21 cellular contexts compared by ENCODE assay signal in the genomic region with DNA sequence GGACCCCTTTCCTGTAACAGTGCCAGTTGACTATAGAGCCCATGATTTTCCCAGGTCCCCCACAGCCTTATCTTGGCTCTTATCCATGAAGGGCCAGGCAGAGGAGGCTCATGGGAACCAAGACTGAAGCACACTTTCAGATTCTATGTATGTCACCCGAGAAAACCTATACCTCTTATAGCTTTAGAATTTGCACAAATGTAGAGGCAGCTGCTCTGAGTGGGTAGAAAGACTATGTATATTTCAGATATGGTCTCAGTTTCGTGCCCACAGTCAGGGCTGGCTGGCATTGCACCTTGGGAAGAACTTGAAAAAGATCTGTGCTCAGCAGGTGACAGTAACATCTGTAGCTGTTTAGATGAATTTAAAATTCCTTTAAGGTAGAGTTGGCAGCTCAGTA. TPM values are rescaled to one million over a fixed set of nuclear protein-coding genes. Genes with fewer than 3 reads are reported as not detected.
DNase-seq lines count a peak whose midpoint lies in the region; ATAC-seq, FAIRE-seq and TF ChIP-seq lines count a peak whose summit lies in the region.
"Had no signal": no experiment of that assay in that cellular context is flagged by ENCODE, and none has a peak within 500 bp of the region (broad histone marks: within the 10 kb centered on the region; RNA-seq: fewer than 3 reads in every experiment).

No MANE protein-coding gene starts in this region.

- no peaks in the 10 kb centered on the region for H3K36me3 Mint-ChIP-seq in nephron (ENCODE audit: low read depth)

- FAIRE-seq in urothelium cell line (lab: Jason Lieb, UNC) = no peak
- FAIRE-seq: RCC 7860 had no signal

- H3K4me3 ChIP-seq in MG63 = no peak overlapping the region
- H3K4me3 ChIP-seq: left ventricle myocardium inferior, ovary, tibial artery had no signal

- no peak for DNase-seq in urothelium cell line (ENCODE audit: low spot score)
- DNase-seq in amniotic stem cell (lab: John Stamatoyannopoulos, UW) = no peak
- DNase-seq in left lobe of liver (ENCODE audit: low spot score) = no peak
- no peak for DNase-seq in MG63
- DNase-seq: activated CD8-positive, alpha-beta T cell treated with anti-CD3 and anti-CD28 coated beads for 36 hours; cerebellar nuclear complex; DMS79; endodermal cell; GOT3; left ventricle myocardium inferior; NCI-H2107; NCI-H69; ovary; SW 1271; tibial artery had no signal

- peak; percentile 67 for ATAC-seq in GM19372 (IDR thresholded peaks at IDR 0.05; ENCODE audit: low read depth, unreplicated experiment)
- peak; percentile 68 for ATAC-seq in HG02642 (IDR thresholded peaks at IDR 0.05; ENCODE audit: poor library complexity, unreplicated experiment)
- ATAC-seq in HG03432 (IDR thresholded peaks at IDR 0.05; ENCODE audit: unreplicated experiment) = peak; percentile 69
- ATAC-seq in left lobe of liver = no peak
- ATAC-seq: activated CD8-positive, alpha-beta T cell treated with anti-CD3 and anti-CD28 coated beads for 36 hours had no signal

- no peaks in the 10 kb centered on the region for H3K9me3 Mint-ChIP-seq in nephron
- H3K9me3 Mint-ChIP-seq: activated CD8-positive, alpha-beta T cell treated with anti-CD3 and anti-CD28 coated beads for 36 hours; activated T-helper 1 cell treated with anti-CD3 and anti-CD28 coated beads, Interleukin-12 subunit alpha, Interleukin-12 subunit beta, Interleukin-2, Interleukin-4 antibody, amounts not matched to agents 30 ng/mL and 10 ng/mL and 1 ng/mL, durations not matched to agents 14 hours and 24 hours and 36 hours; endodermal cell had no signal

- no peak overlapping the region for H3K4me3 Mint-ChIP-seq in nephron
- H3K4me3 Mint-ChIP-seq: activated CD8-positive, alpha-beta T cell treated with anti-CD3 and anti-CD28 coated beads for 36 hours; activated T-helper 1 cell treated with anti-CD3 and anti-CD28 coated beads, Interleukin-12 subunit alpha, Interleukin-12 subunit beta, Interleukin-2, Interleukin-4 antibody, amounts not matched to agents 30 ng/mL and 10 ng/mL and 1 ng/mL, durations not matched to agents 14 hours and 24 hours and 36 hours; endodermal cell had no signal

- no peaks in the 10 kb centered on the region for H3K27me3 Mint-ChIP-seq in nephron (ENCODE audit: low read depth)

- TF ChIP-seq CTCF in nephron (IDR thresholded peaks at IDR 0.05; ENCODE audit: unreplicated experiment in 3 of 3) = no peak

- no peaks in the 10 kb centered on the region; the same call in 1 of the 2 replicates for H3K9me3 ChIP-seq in MG63
- H3K9me3 ChIP-seq: left ventricle myocardium inferior, ovary, tibial artery had no signal

- peaks cover 34% of the 10 kb centered on the region for H3K4me1 Mint-ChIP-seq in nephron
- H3K4me1 Mint-ChIP-seq: endodermal cell had no signal

- H3K27me3 ChIP-seq in MG63 = no peaks in the 10 kb centered on the region
- H3K27me3 ChIP-seq: ovary, tibial artery had no signal

- no peaks in the 10 kb centered on the region for H3K36me3 ChIP-seq in MG63
- H3K36me3 ChIP-seq: left ventricle myocardium inferior, ovary, tibial artery had no signal

- peak overlapping the region; percentile 51 to 85 (median 75) for H3K27ac Mint-ChIP-seq in nephron
- H3K27ac Mint-ChIP-seq: activated CD8-positive, alpha-beta T cell treated with anti-CD3 and anti-CD28 coated beads for 36 hours; activated T-helper 1 cell treated with anti-CD3 and anti-CD28 coated beads, Interleukin-12 subunit alpha, Interleukin-12 subunit beta, Interleukin-2, Interleukin-4 antibody, amounts not matched to agents 30 ng/mL and 10 ng/mL and 1 ng/mL, durations not matched to agents 14 hours and 24 hours and 36 hours; endodermal cell had no signal

RNA-seq across cellular contexts. Expression of a gene that starts 8.3 kb away (rescaled TPM):
- total RNA-seq in left lobe of liver = 7.0 TPM
- total RNA-seq in MG63 (2014; rRNA removed; shearing (Covaris generic); ENCODE audit: low replicate concordance) = 7.4 and 16.5 TPM in 2 replicates
- total RNA-seq: activated CD8-positive, alpha-beta T cell treated with anti-CD3 and anti-CD28 coated beads for 36 hours; activated T-helper 1 cell treated with anti-CD3 and anti-CD28 coated beads, Interleukin-12 subunit alpha, Interleukin-12 subunit beta, Interleukin-2, Interleukin-4 antibody, amounts not matched to agents 30 ng/mL and 10 ng/mL and 1 ng/mL, durations not matched to agents 14 hours and 24 hours and 36 hours had no signal
